Comparison of ENCODE assay signal across 1 cellular context in genomic region chr16:50035468-50035992, GRCh38.
TF ChIP-seq lines count a peak whose summit lies in the region.

No MANE protein-coding gene starts in this region.

TF ChIP-seq in liver, 16 proteins besides CTCF, POLR2A, EP300 and RAD21 (continued from another document):
- TF ChIP-seq TAF1 (conservative IDR thresholded peaks at IDR 0.05) (no peak), NR2F2 (IDR thresholded peaks at IDR 0.05) (no peak), HNF4A (conservative IDR thresholded peaks at IDR 0.05) (peak; percentile 77 to 83), SP1 (IDR thresholded peaks at IDR 0.05) (peak; percentile 63), FOXA1 (IDR thresholded peaks at IDR 0.05) (peak; percentile 48), EGR1 (IDR thresholded peaks at IDR 0.05; ENCODE audit: low read depth in 2 of 2) (no peak), RXRA (IDR thresholded peaks at IDR 0.05) (peak; percentile 20 to 51), YY1 (IDR thresholded peaks at IDR 0.05) (peak; percentile 39)
TF ChIP-seq in liver: peak in this region for 11.
